In genomic region chr6:108660251-108660650, GRCh38 we compare ENCODE assay signal across 22 cellular contexts.
"Had no signal": no experiment of that assay in that cellular context is flagged by ENCODE, and none has a peak within 500 bp of the region (broad histone marks: within the 10 kb centered on the region; RNA-seq: fewer than 3 reads in every experiment).

No MANE protein-coding gene starts in this region.

- H3K4me3 Mint-ChIP-seq: dendritic cell treated with granulocyte-macrophage colony-stimulating factor and Interleukin-4, amounts not matched to agents 40 ng/mL and 50 ng/mL, for 4 days; endodermal cell; memory B cell; natural killer cell treated with Interleukin-12 subunit alpha and Interleukin-12 subunit beta and Interleukin-15 and Interleukin-18, amount 100 ng/mL, for 72 hours; neural crest cell; stimulated activated effector memory CD8-positive, alpha-beta T cell treated with anti-CD3 and anti-CD28 coated beads, Interleukin-12 subunit alpha, Interleukin-12 subunit beta, amount 100 ng/mL, for 72 hours had no signal

- H3K27ac ChIP-seq: colonic mucosa, esophagus muscularis mucosa, parathyroid adenoma, right atrium auricular region, thyroid gland, vagina had no signal

- H3K9ac ChIP-seq: parathyroid adenoma had no signal

- H3K27me3 Mint-ChIP-seq: dendritic cell treated with granulocyte-macrophage colony-stimulating factor and Interleukin-4, amounts not matched to agents 40 ng/mL and 50 ng/mL, for 4 days; memory B cell; natural killer cell treated with Interleukin-12 subunit alpha and Interleukin-12 subunit beta and Interleukin-15 and Interleukin-18, amount 100 ng/mL, for 72 hours; progenitor cell of endocrine pancreas had no signal

- H3K4me1 ChIP-seq: parathyroid adenoma had no signal

- ATAC-seq: natural killer cell treated with Interleukin-12 subunit alpha and Interleukin-12 subunit beta and Interleukin-15 and Interleukin-18, amount 100 ng/mL, for 72 hours; sciatic nerve; stimulated activated effector memory CD8-positive, alpha-beta T cell treated with anti-CD3 and anti-CD28 coated beads, Interleukin-12 subunit alpha, Interleukin-12 subunit beta, amount 100 ng/mL, for 72 hours had no signal

- H3K27ac Mint-ChIP-seq: dendritic cell treated with granulocyte-macrophage colony-stimulating factor and Interleukin-4, amounts not matched to agents 40 ng/mL and 50 ng/mL, for 4 days; endodermal cell; memory B cell; natural killer cell treated with Interleukin-12 subunit alpha and Interleukin-12 subunit beta and Interleukin-15 and Interleukin-18, amount 100 ng/mL, for 72 hours; progenitor cell of endocrine pancreas; stimulated activated effector memory CD8-positive, alpha-beta T cell treated with anti-CD3 and anti-CD28 coated beads, Interleukin-12 subunit alpha, Interleukin-12 subunit beta, amount 100 ng/mL, for 72 hours had no signal

- DNase-seq: colonic mucosa; effector CD8-positive, alpha-beta T cell; endodermal cell; foreskin melanocyte; stimulated activated CD4-positive, alpha-beta T cell treated with anti-CD3 and anti-CD28 coated beads, Interleukin-2, amount 100 ng/mL, for 24 hours; stimulated activated CD4-positive, alpha-beta T cell treated with anti-CD3 and anti-CD28 coated beads, Interleukin-4, amount 100 ng/mL, for 24 hours; stimulated activated naive CD4-positive, alpha-beta T cell treated with Interleukin-2 at 50 U/mL for 16 hours; stomach; thyroid gland; trophoblast cell had no signal

- H3K4me3 ChIP-seq: colonic mucosa, esophagus muscularis mucosa, lung, right atrium auricular region, stomach, thyroid gland, vagina had no signal

- H3K9me3 ChIP-seq: colonic mucosa, esophagus muscularis mucosa, right atrium auricular region, stomach, thyroid gland, vagina had no signal

- H2AFZ ChIP-seq: parathyroid adenoma had no signal

- H3K9me3 Mint-ChIP-seq: dendritic cell treated with granulocyte-macrophage colony-stimulating factor and Interleukin-4, amounts not matched to agents 40 ng/mL and 50 ng/mL, for 4 days; memory B cell; natural killer cell treated with Interleukin-12 subunit alpha and Interleukin-12 subunit beta and Interleukin-15 and Interleukin-18, amount 100 ng/mL, for 72 hours; neural crest cell; stimulated activated effector memory CD8-positive, alpha-beta T cell treated with anti-CD3 and anti-CD28 coated beads, Interleukin-12 subunit alpha, Interleukin-12 subunit beta, amount 100 ng/mL, for 72 hours had no signal

- H3K36me3 ChIP-seq: colonic mucosa had no signal

- H3K27me3 ChIP-seq: colonic mucosa, esophagus muscularis mucosa, right atrium auricular region, stomach, thyroid gland, vagina had no signal
